In the genomic region with DNA sequence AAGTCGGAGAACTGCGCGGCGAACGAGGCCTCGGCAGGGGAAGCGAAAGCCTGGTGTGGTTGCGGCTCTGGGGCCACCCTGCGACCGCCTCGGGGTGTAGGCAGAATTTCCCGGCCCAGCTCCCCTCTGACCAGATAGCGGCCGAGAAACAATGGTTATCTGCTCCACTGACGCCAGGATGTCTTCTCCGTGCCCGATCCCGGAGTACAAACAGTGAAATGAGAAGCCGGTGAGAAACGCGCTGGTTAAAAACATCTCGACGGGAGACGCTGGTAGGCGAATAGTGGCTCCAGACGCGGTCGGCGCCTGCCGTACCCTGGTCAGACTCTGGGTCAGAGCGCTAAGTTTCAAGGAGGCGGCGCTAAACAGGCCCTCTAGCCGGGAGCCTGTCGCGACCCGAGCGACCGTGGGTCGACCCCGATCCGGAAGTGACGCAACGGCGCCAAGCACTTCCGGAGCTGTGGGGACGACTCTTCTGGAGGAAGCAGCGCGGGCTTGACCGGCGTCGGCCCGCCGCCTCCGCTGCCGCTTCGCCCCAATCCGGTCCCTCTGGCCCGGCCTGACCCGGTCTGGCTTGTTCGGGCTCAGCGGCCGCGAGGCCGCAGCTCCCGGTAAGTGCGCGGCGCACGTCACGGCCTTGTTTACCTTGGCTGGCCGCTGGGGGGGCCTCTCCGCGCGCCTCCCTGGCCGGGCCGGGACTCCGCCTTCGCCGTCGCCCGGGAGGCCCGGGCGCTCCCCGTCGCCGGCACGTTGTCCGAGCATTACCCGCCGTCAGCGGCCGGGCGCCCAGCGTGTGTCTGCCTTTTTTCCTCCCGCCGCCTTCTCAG, we compare ENCODE assay signal across 8 cellular contexts. TPM values are rescaled to one million over a fixed set of nuclear protein-coding genes. Genes with fewer than 3 reads are reported as not detected.
DNase-seq lines count a peak whose midpoint lies in the region; ATAC-seq and TF ChIP-seq lines count a peak whose summit lies in the region.

Gene ARIH2 (plus strand): TSS at position 455 of the 827 bp plus-strand sequence. CDS start 8,717 bp downstream, outside the sequence.

- H3K27me3 Mint-ChIP-seq in chondrocyte (ENCODE audit: low read depth) = no peaks in the 10 kb centered on the region

- H3K4me3 ChIP-seq in AG09309 (ENCODE audit: control insufficient read depth, low read depth, low read length) (peak within 1 kb of the TSS; percentile 72), kidney epithelial cell (ENCODE audit: low read depth, low read length) (peak within 1 kb of the TSS; percentile 92)

- H3K4me3 Mint-ChIP-seq in chondrocyte (ENCODE audit: unreplicated experiment) = peak within 1 kb of the TSS; percentile 87

- DNase-seq in AG09309 (ENCODE audit: low read depth) = peak; percentile 61
- peak; percentile 79 for DNase-seq in NCI-H460 (ENCODE audit: extremely low read depth, low read depth)
- peak; percentile 80 for DNase-seq in activated CD4-positive, alpha-beta T cell treated with anti-CD3 and anti-CD28 coated beads for 1 hour
- peak; percentile 96 for DNase-seq in chondrocyte (ENCODE audit: low spot score)
- peak; percentile 73 for DNase-seq in kidney epithelial cell (ENCODE audit: low read depth)
- peak; percentile 58 to 62 for DNase-seq in stimulated activated CD4-positive, alpha-beta T cell treated with anti-CD3 and anti-CD28 coated beads, Interleukin-1b, Interleukin-23, amount 100 ng/mL, for 1 hour (ENCODE audit: low read depth in 2 of 2)

- no peaks in the 10 kb centered on the region for H3K9me3 Mint-ChIP-seq in chondrocyte (ENCODE audit: low read depth)

- H3K36me3 Mint-ChIP-seq in chondrocyte (ENCODE audit: low read depth) = no peaks in the 10 kb centered on the region

- H3K27ac Mint-ChIP-seq in chondrocyte (ENCODE audit: unreplicated experiment) = peak within 1 kb of the TSS; percentile 99

- ATAC-seq in GM18870 (IDR thresholded peaks at IDR 0.05; ENCODE audit: unreplicated experiment) (peak; percentile 60), HG03135 (IDR thresholded peaks at IDR 0.05; ENCODE audit: unreplicated experiment) (peak; percentile 74)

- no peaks in the 10 kb centered on the region for H3K27me3 ChIP-seq in kidney epithelial cell (ENCODE audit: control insufficient read depth, insufficient read depth, low read length)

- H3K4me1 Mint-ChIP-seq in chondrocyte (ENCODE audit: low read depth) = peaks cover 22% of the 10 kb centered on the region

- H3K36me3 ChIP-seq in kidney epithelial cell (ENCODE audit: control insufficient read depth, insufficient read depth, low read length) = no peaks in the 10 kb centered on the region

- no peak for TF ChIP-seq CTCF in AG09309 (IDR thresholded peaks at IDR 0.05; ENCODE audit: control insufficient read depth, insufficient read depth, low read depth, low read length, missing control alignments)
- TF ChIP-seq CTCF in chondrocyte (IDR thresholded peaks at IDR 0.05) = peak; percentile 42
- TF ChIP-seq CTCF in kidney epithelial cell (IDR thresholded peaks at IDR 0.05; ENCODE audit: insufficient read depth, low read length, poor library complexity, severe bottlenecking) = peak; percentile 2

RNA-seq across cellular contexts. Expression of gene ARIH2, which starts in this region (rescaled TPM):
- 88.3 and 99.3 TPM in 2 replicates for total RNA-seq in NCI-H460 (2014; rRNA removed; shearing (Covaris generic))
- 145 and 147 TPM in 2 replicates for polyA plus RNA-seq in NCI-H460 (2014; cell fraction: nucleus; rRNA removed)
- total RNA-seq in chondrocyte = 61.7 to 69.9 TPM (median 69.2 TPM) in 3 replicates
- total RNA-seq in kidney epithelial cell = 99.9 and 106 TPM in 2 replicates

Comparison
In these comparisons a context has a peak if more than half of its experiments do, and no peak if none do; other contexts are left out.
1. Peak in every context shown above with its lines: DNase-seq, ATAC-seq and H3K4me3 ChIP-seq.